Comparison of ENCODE assay signal across 16 cellular contexts in genomic region chr3:125179528-125180240, GRCh38. TPM values are rescaled to one million over a fixed set of nuclear protein-coding genes. Genes with fewer than 3 reads are reported as not detected.
A peak's percentile ranks its signal among the peaks of the same experiment; 100 is the strongest.
DNase-seq lines count a peak whose midpoint lies in the region; ATAC-seq and TF ChIP-seq lines count a peak whose summit lies in the region.
"Had no signal": no experiment of that assay in that cellular context is flagged by ENCODE, and none has a peak within 500 bp of the region (broad histone marks: within the 10 kb centered on the region; RNA-seq: fewer than 3 reads in every experiment).

No MANE protein-coding gene starts in this region.

- no peaks in the 10 kb centered on the region for H3K9me3 ChIP-seq in ovary
- H3K9me3 ChIP-seq: A549 had no signal

- POLR2A ChIA-PET in activated CD8-positive, alpha-beta T cell treated with anti-CD3 and anti-CD28 coated beads for 36 hours (lab: Charles Lee): interaction anchor here (0.6 kb wide), 1 partner anchor 131 kb away, joined by 3 read pairs; no protein-coding TSS in a partner anchor
- POLR2A ChIA-PET in activated CD8-positive, alpha-beta T cell treated with anti-CD3 and anti-CD28 coated beads, Interleukin-2, amount 10 ng/mL, durations not matched to agents 7 days and 5 days (lab: Charles Lee): no interaction called here

- DNase-seq in activated CD8-positive, alpha-beta T cell treated with anti-CD3 and anti-CD28 coated beads for 36 hours: no peak
- no peak for DNase-seq in activated CD8-positive, alpha-beta T cell treated with anti-CD3 and anti-CD28 coated beads, Interleukin-2, amount 10 ng/mL, durations not matched to agents 7 days and 5 days
- peak; percentile 73 for DNase-seq in OCI-M1 (lab: John Stamatoyannopoulos, UW)
- DNase-seq in substantia nigra (lab: John Stamatoyannopoulos, UW): peak in 1 of 49 donors; percentile 13
- DNase-seq in ovary: no peak
- DNase-seq in activated CD4-positive, alpha-beta T cell treated with anti-CD3 and anti-CD28 coated beads for 1 hour: no peak
- DNase-seq in stimulated activated CD8-positive, alpha-beta memory T cell treated with anti-CD3 and anti-CD28 coated beads, Interleukin-4, amount 100 ng/mL, for 48 hours: no peak
- DNase-seq: activated CD4-positive, alpha-beta T cell treated with anti-CD3 and anti-CD28 coated beads, Interleukin-2, amount 10 ng/mL, durations not matched to agents 24 days and 14 days; activated naive CD4-positive, alpha-beta T cell treated with anti-CD3 and anti-CD28 coated beads, Interleukin-2, amount 50 U/mL, for 16 hours; foreskin fibroblast; NCI-H1694; right cardiac atrium had no signal

- H3K4me3 ChIP-seq in ovary: no peak overlapping the region
- H3K4me3 ChIP-seq: A549 had no signal

- intact Hi-C loops in activated CD8-positive, alpha-beta T cell treated with anti-CD3 and anti-CD28 coated beads for 36 hours (cut with micrococcal nuclease): no loop called here
- intact Hi-C loops in ovary (cut with DNase I): no loop called here

- H3K4me3 Mint-ChIP-seq in activated CD8-positive, alpha-beta T cell treated with anti-CD3 and anti-CD28 coated beads for 36 hours: no peak overlapping the region
- no peak overlapping the region for H3K4me3 Mint-ChIP-seq in activated CD8-positive, alpha-beta T cell treated with anti-CD3 and anti-CD28 coated beads, Interleukin-2, amount 10 ng/mL, durations not matched to agents 7 days and 5 days
- H3K4me3 Mint-ChIP-seq: activated CD4-positive, alpha-beta T cell treated with anti-CD3 and anti-CD28 coated beads, Interleukin-2, amount 10 ng/mL, durations not matched to agents 24 days and 14 days; stimulated activated naive CD8-positive, alpha-beta T cell treated with anti-CD3 and anti-CD28 coated beads, Interleukin-15, Interleukin-2, amounts not matched to agents 100 ng/mL and 50 ng/mL, for 24 hours had no signal

- WGBS in ovary, 3 donors: 80 to 86% (median 85%) methylated on average over 2 of the region's 2 CpGs

- H3K36me3 ChIP-seq in ovary: no peaks in the 10 kb centered on the region

- no peaks in the 10 kb centered on the region for H3K27me3 ChIP-seq in ovary

- no peak for TF ChIP-seq CTCF in activated CD8-positive, alpha-beta T cell treated with anti-CD3 and anti-CD28 coated beads for 36 hours (IDR thresholded peaks at IDR 0.05)
- TF ChIP-seq CTCF in ovary (IDR thresholded peaks at IDR 0.05): no peak

- H3K9me3 Mint-ChIP-seq in activated CD8-positive, alpha-beta T cell treated with anti-CD3 and anti-CD28 coated beads for 36 hours: no peaks in the 10 kb centered on the region
- H3K9me3 Mint-ChIP-seq in activated CD8-positive, alpha-beta T cell treated with anti-CD3 and anti-CD28 coated beads, Interleukin-2, amount 10 ng/mL, durations not matched to agents 7 days and 5 days (ENCODE audit: insufficient read depth): no peaks in the 10 kb centered on the region
- H3K9me3 Mint-ChIP-seq: stimulated activated naive CD8-positive, alpha-beta T cell treated with anti-CD3 and anti-CD28 coated beads, Interleukin-15, Interleukin-2, amounts not matched to agents 100 ng/mL and 50 ng/mL, for 24 hours had no signal

- H3K27ac Mint-ChIP-seq in activated CD8-positive, alpha-beta T cell treated with anti-CD3 and anti-CD28 coated beads for 36 hours: peak overlapping the region; percentile 17
- H3K27ac Mint-ChIP-seq in activated CD8-positive, alpha-beta T cell treated with anti-CD3 and anti-CD28 coated beads, Interleukin-2, amount 10 ng/mL, durations not matched to agents 7 days and 5 days: no peak overlapping the region
- H3K27ac Mint-ChIP-seq: activated CD4-positive, alpha-beta T cell treated with anti-CD3 and anti-CD28 coated beads, Interleukin-2, amount 10 ng/mL, durations not matched to agents 24 days and 14 days; stimulated activated naive CD8-positive, alpha-beta T cell treated with anti-CD3 and anti-CD28 coated beads, Interleukin-15, Interleukin-2, amounts not matched to agents 100 ng/mL and 50 ng/mL, for 24 hours had no signal

- H3K36me3 Mint-ChIP-seq in activated CD8-positive, alpha-beta T cell treated with anti-CD3 and anti-CD28 coated beads for 36 hours (ENCODE audit: low read depth): no peaks in the 10 kb centered on the region
- H3K36me3 Mint-ChIP-seq in activated CD8-positive, alpha-beta T cell treated with anti-CD3 and anti-CD28 coated beads, Interleukin-2, amount 10 ng/mL, durations not matched to agents 7 days and 5 days (ENCODE audit: low read depth): no peaks in the 10 kb centered on the region

- no peak for ATAC-seq in activated CD8-positive, alpha-beta T cell treated with anti-CD3 and anti-CD28 coated beads for 36 hours
- ATAC-seq in activated CD8-positive, alpha-beta T cell treated with anti-CD3 and anti-CD28 coated beads, Interleukin-2, amount 10 ng/mL, durations not matched to agents 7 days and 5 days: no peak
- peak; percentile 52 for ATAC-seq in HG02852 (IDR thresholded peaks at IDR 0.05; ENCODE audit: unreplicated experiment)
- ATAC-seq: A549, right cardiac atrium had no signal

- no peak for TF ChIP-seq EP300 in ovary (IDR thresholded peaks at IDR 0.05)

- H3K27ac ChIP-seq in substantia nigra (ENCODE audit: low read depth, low read length, poor library complexity, severe bottlenecking): peak overlapping the region; percentile 54
- no peak overlapping the region for H3K27ac ChIP-seq in ovary
- H3K27ac ChIP-seq: A549 had no signal

- H3K27me3 Mint-ChIP-seq in activated CD8-positive, alpha-beta T cell treated with anti-CD3 and anti-CD28 coated beads for 36 hours: no peaks in the 10 kb centered on the region
- peaks cover 4% of the 10 kb centered on the region for H3K27me3 Mint-ChIP-seq in activated CD8-positive, alpha-beta T cell treated with anti-CD3 and anti-CD28 coated beads, Interleukin-2, amount 10 ng/mL, durations not matched to agents 7 days and 5 days (ENCODE audit: low read depth)
- H3K27me3 Mint-ChIP-seq: stimulated activated naive CD8-positive, alpha-beta T cell treated with anti-CD3 and anti-CD28 coated beads, Interleukin-15, Interleukin-2, amounts not matched to agents 100 ng/mL and 50 ng/mL, for 24 hours had no signal

- H3K4me1 Mint-ChIP-seq in activated CD8-positive, alpha-beta T cell treated with anti-CD3 and anti-CD28 coated beads for 36 hours (ENCODE audit: low read depth): peaks cover 2% of the 10 kb centered on the region
- H3K4me1 Mint-ChIP-seq in activated CD8-positive, alpha-beta T cell treated with anti-CD3 and anti-CD28 coated beads, Interleukin-2, amount 10 ng/mL, durations not matched to agents 7 days and 5 days (ENCODE audit: low read depth): peaks cover 1% of the 10 kb centered on the region

- H3K4me1 ChIP-seq in ovary (ENCODE audit: insufficient read depth): no peaks in the 10 kb centered on the region
- H3K4me1 ChIP-seq: A549 had no signal

- TF ChIP-seq POLR2A in ovary (IDR thresholded peaks at IDR 0.05): no peak

- CTCF ChIA-PET in activated CD8-positive, alpha-beta T cell treated with anti-CD3 and anti-CD28 coated beads for 36 hours (lab: Charles Lee): interaction anchor here (1.1 to 1.2 kb wide), 2 partner anchors 16 to 418 kb away, joined by 3 read pairs; no protein-coding TSS in a partner anchor
- CTCF ChIA-PET in activated CD8-positive, alpha-beta T cell treated with anti-CD3 and anti-CD28 coated beads, Interleukin-2, amount 10 ng/mL, durations not matched to agents 7 days and 5 days (lab: Charles Lee): no interaction called here

RNA-seq across cellular contexts. Expression of gene SLC12A8, which starts 32.9 kb away (rescaled TPM):
- 1 to 10 TPM; 1.1 to 1.6 TPM for total RNA-seq in activated CD8-positive, alpha-beta T cell treated with anti-CD3 and anti-CD28 coated beads for 36 hours
- total RNA-seq in activated CD8-positive, alpha-beta T cell treated with anti-CD3 and anti-CD28 coated beads, Interleukin-2, amount 10 ng/mL, durations not matched to agents 7 days and 5 days: under 1 TPM; 0.45 to 0.50 TPM
- total RNA-seq in ovary: 10 to 100 TPM in 1 of 7 donors, 1 to 10 TPM in 3, under 1 TPM in 3; 0.28 to 11.5 (median 1.5) TPM
- 10 to 100 TPM in 1 of 2 donors, under 1 TPM in 1; 0.57 to 11.0 TPM for polyA plus RNA-seq in ovary
- total RNA-seq: mononuclear cell had no signal
